17 cellular contexts compared by ENCODE assay signal in genomic region chr4:169720529-169720928, GRCh38. TPM values are rescaled to one million over a fixed set of nuclear protein-coding genes. Genes with fewer than 3 reads are reported as not detected.
DNase-seq lines count a peak whose midpoint lies in the region; ATAC-seq and TF ChIP-seq lines count a peak whose summit lies in the region.
"Had no signal": no experiment of that assay in that cellular context is flagged by ENCODE, and none has a peak within 500 bp of the region (broad histone marks: within the 10 kb centered on the region; RNA-seq: fewer than 3 reads in every experiment).

No MANE protein-coding gene starts in this region.

- no peaks in the 10 kb centered on the region; the same call in 1 of the 2 replicates for H3K36me3 ChIP-seq in Caco-2 (ENCODE audit: control insufficient read depth, insufficient read depth, low read length)
- H3K36me3 ChIP-seq: SJSA1 had no signal

- H3K4me1 Mint-ChIP-seq in activated naive CD4-positive, alpha-beta T cell treated with anti-CD3 and anti-CD28 coated beads for 36 hours (ENCODE audit: low read depth), result peaks cover 10% of the 10 kb centered on the region
- H3K4me1 Mint-ChIP-seq in Caco-2 (ENCODE audit: low read depth, unreplicated experiment) (no peaks in the 10 kb centered on the region), T-helper 17 cell (peaks cover 4% of the 10 kb centered on the region), glutamatergic neuron (ENCODE audit: low read depth, unreplicated experiment) (no peaks in the 10 kb centered on the region)
- peaks cover 0 to 9% (median 4%) of the 10 kb centered on the region in 4 donors for H3K4me1 Mint-ChIP-seq in naive thymus-derived CD8-positive, alpha-beta T cell
- H3K4me1 Mint-ChIP-seq: H9 had no signal

- H3K4me3 Mint-ChIP-seq in activated naive CD4-positive, alpha-beta T cell treated with anti-CD3 and anti-CD28 coated beads for 36 hours, result no peak overlapping the region
- no peak overlapping the region for H3K4me3 Mint-ChIP-seq in Caco-2 (ENCODE audit: unreplicated experiment)
- H3K4me3 Mint-ChIP-seq in T-helper 17 cell, result no peak overlapping the region
- H3K4me3 Mint-ChIP-seq in naive thymus-derived CD8-positive, alpha-beta T cell, result peak overlapping the region in 1 of 10 donors; percentile 23
- H3K4me3 Mint-ChIP-seq in glutamatergic neuron (ENCODE audit: unreplicated experiment), result no peak overlapping the region
- H3K4me3 Mint-ChIP-seq: H9 had no signal

- intact Hi-C loops in activated naive CD4-positive, alpha-beta T cell treated with anti-CD3 and anti-CD28 coated beads for 36 hours (cut with micrococcal nuclease), result no loop called here
- intact Hi-C loops in Caco-2 (cut with micrococcal nuclease; ENCODE audit: unreplicated experiment), result no loop called here

- BruUV-seq in Caco-2 (replicated peaks; lab: Mats Ljungman, UMichigan), result TSS peak; percentile 40

- DNase-seq in activated naive CD4-positive, alpha-beta T cell treated with anti-CD3 and anti-CD28 coated beads for 36 hours, result no peak
- DNase-seq in activated naive CD4-positive, alpha-beta T cell (lab: John Stamatoyannopoulos, UW), result no peak
- DNase-seq in Caco-2 (no peak), T-helper 17 cell (no peak), NCI-H2029 treated with DMSO at 0.1 percent for 48 hours (lab: John Stamatoyannopoulos, UW) (no peak), glutamatergic neuron (no peak), omental fat pad (ENCODE audit: low spot score) (no peak)
- peak in 1 of 10 donors; percentile 7 for DNase-seq in naive thymus-derived CD8-positive, alpha-beta T cell
- DNase-seq: DMS79 treated with DMSO at 0.1 percent for 48 hours, H9, MM.1S, NCI-H1092 treated with DMSO at 0.1 percent for 48 hours, NCI-H146, NCI-H2081 treated with DMSO at 0.1 percent for 48 hours had no signal

- H3K9me3 ChIP-seq in Caco-2 (no peaks in the 10 kb centered on the region), T-helper 17 cell (ENCODE audit: control insufficient read depth, low read length, poor library complexity, severe bottlenecking) (no peaks in the 10 kb centered on the region)
- H3K9me3 ChIP-seq: BLaER1, SJSA1 had no signal

- POLR2A ChIA-PET in Caco-2 (lab: Charles Lee), result no interaction called here
- POLR2A ChIA-PET in naive thymus-derived CD8-positive, alpha-beta T cell (lab: Charles Lee), result interaction anchor here (0.8 kb wide), 1 partner anchor 695 kb away, joined by 6 read pairs; no protein-coding TSS in a partner anchor

- H3K4me1 ChIP-seq in Caco-2, result no peaks in the 10 kb centered on the region
- H3K4me1 ChIP-seq: BLaER1 had no signal

- CTCF ChIA-PET in activated naive CD4-positive, alpha-beta T cell treated with anti-CD3 and anti-CD28 coated beads for 36 hours (lab: Charles Lee), result no interaction called here
- CTCF ChIA-PET in Caco-2 (lab: Charles Lee), result no interaction called here

- H3K4me3 ChIP-seq in Caco-2 (ENCODE audit: low read depth, low read length), result no peak overlapping the region
- H3K4me3 ChIP-seq: BLaER1, SJSA1 had no signal

- H3K27me3 ChIP-seq in Caco-2 (replicated peaks; ENCODE audit: control insufficient read depth, insufficient read depth, low read length), result no peaks in the 10 kb centered on the region
- H3K27me3 ChIP-seq: BLaER1, SJSA1 had no signal

- no peaks in the 10 kb centered on the region for H3K9me3 Mint-ChIP-seq in activated naive CD4-positive, alpha-beta T cell treated with anti-CD3 and anti-CD28 coated beads for 36 hours
- H3K9me3 Mint-ChIP-seq in Caco-2 (ENCODE audit: unreplicated experiment) (no peaks in the 10 kb centered on the region), glutamatergic neuron (ENCODE audit: unreplicated experiment) (no peaks in the 10 kb centered on the region)
- no peaks in the 10 kb centered on the region for H3K9me3 Mint-ChIP-seq in naive thymus-derived CD8-positive, alpha-beta T cell
- H3K9me3 Mint-ChIP-seq: H9 had no signal

- TF ChIP-seq CTCF in Caco-2 (IDR thresholded peaks at IDR 0.05; ENCODE audit: insufficient read depth in 1 of 2, low read depth in 1 of 2, low read length in 1 of 2, severe bottlenecking in 1 of 2, unreplicated experiment in 1 of 2) (no peak), glutamatergic neuron (IDR thresholded peaks at IDR 0.05; ENCODE audit: partially characterized antibody, unreplicated experiment) (no peak), omental fat pad (IDR thresholded peaks at IDR 0.05) (no peak)

- ATAC-seq in T-helper 17 cell, result no peak
- no peak for ATAC-seq in naive thymus-derived CD8-positive, alpha-beta T cell
- ATAC-seq in omental fat pad (ENCODE audit: low FRiP score), result no peak
- ATAC-seq: Panc1 had no signal

- no peaks in the 10 kb centered on the region for H3K27me3 Mint-ChIP-seq in activated naive CD4-positive, alpha-beta T cell treated with anti-CD3 and anti-CD28 coated beads for 36 hours (ENCODE audit: low read depth)
- H3K27me3 Mint-ChIP-seq in Caco-2 (ENCODE audit: insufficient read depth, unreplicated experiment) (no peaks in the 10 kb centered on the region), T-helper 17 cell (no peaks in the 10 kb centered on the region), glutamatergic neuron (ENCODE audit: unreplicated experiment) (no peaks in the 10 kb centered on the region)
- no peaks in the 10 kb centered on the region for H3K27me3 Mint-ChIP-seq in naive thymus-derived CD8-positive, alpha-beta T cell

- peak overlapping the region; percentile 54 for H3K27ac Mint-ChIP-seq in activated naive CD4-positive, alpha-beta T cell treated with anti-CD3 and anti-CD28 coated beads for 36 hours
- no peak overlapping the region for H3K27ac Mint-ChIP-seq in Caco-2 (ENCODE audit: unreplicated experiment)
- H3K27ac Mint-ChIP-seq in T-helper 17 cell, result peak overlapping the region; percentile 80
- peak overlapping the region in 6 of 10 donors; percentile 13 to 70 (median 32) for H3K27ac Mint-ChIP-seq in naive thymus-derived CD8-positive, alpha-beta T cell
- no peak overlapping the region for H3K27ac Mint-ChIP-seq in glutamatergic neuron (ENCODE audit: unreplicated experiment)

- peaks cover 2% of the 10 kb centered on the region for H3K36me3 Mint-ChIP-seq in activated naive CD4-positive, alpha-beta T cell treated with anti-CD3 and anti-CD28 coated beads for 36 hours (ENCODE audit: low read depth)
- H3K36me3 Mint-ChIP-seq in Caco-2 (ENCODE audit: insufficient read depth, unreplicated experiment), result peaks cover 8% of the 10 kb centered on the region
- H3K36me3 Mint-ChIP-seq in T-helper 17 cell (ENCODE audit: low read depth), result no peaks in the 10 kb centered on the region
- peaks cover 0 to 44% (median 0%) of the 10 kb centered on the region in 3 donors for H3K36me3 Mint-ChIP-seq in naive thymus-derived CD8-positive, alpha-beta T cell
- H3K36me3 Mint-ChIP-seq in glutamatergic neuron (ENCODE audit: unreplicated experiment), result no peaks in the 10 kb centered on the region

RNA-seq across cellular contexts. Expression of gene HPF1, which starts 37.2 kb away (rescaled TPM):
- 10 to 100 TPM; 35.7 to 36.6 TPM for total RNA-seq in activated naive CD4-positive, alpha-beta T cell treated with anti-CD3 and anti-CD28 coated beads for 36 hours
- total RNA-seq in Caco-2 (2022) (9.7 and 14.9 TPM in 2 replicates), T-helper 17 cell (10 to 100 TPM in 1 of 2 donors, 1 to 10 TPM in 1; 7.8 to 10.4 TPM), glutamatergic neuron (ENCODE audit: unreplicated experiment) (25.0 TPM), omental fat pad (10 to 100 TPM in 3 of 4 donors, 1 to 10 TPM in 1; 9.2 to 28.7 (median 23.0) TPM)
- total RNA-seq in naive thymus-derived CD8-positive, alpha-beta T cell, result 10 to 100 TPM; 14.9 to 17.9 TPM
- 10 to 100 TPM; 30.9 to 56.7 (median 36.9) TPM for polyA plus RNA-seq in naive thymus-derived CD8-positive, alpha-beta T cell

Comparison
In these comparisons a context has a peak if more than half of its experiments do, and no peak if none do; other contexts are left out.
1. H3K27ac Mint-ChIP-seq: peak in activated naive CD4-positive, alpha-beta T cell treated with anti-CD3 and anti-CD28 coated beads for 36 hours (single experiment), T-helper 17 cell (single experiment) and naive thymus-derived CD8-positive, alpha-beta T cell (6 of 10); none in Caco-2 (single experiment) and glutamatergic neuron (single experiment).